1 cellular context compared by ENCODE assay signal in genomic region chr13:95601216-95601615, GRCh38.
TF ChIP-seq lines count a peak whose summit lies in the region.

No MANE protein-coding gene starts in this region.

TF ChIP-seq in endothelial cell of umbilical vein, 7 proteins besides CTCF, POLR2A, EP300 and RAD21:
- TF ChIP-seq EZH2 (IDR thresholded peaks at IDR 0.05; ENCODE audit: borderline replicate concordance, low read depth, low read length, severe bottlenecking) (no peak), MYC (IDR thresholded peaks at IDR 0.05; ENCODE audit: low read depth, low read length) (no peak), FOS (IDR thresholded peaks at IDR 0.05; ENCODE audit: borderline replicate concordance, insufficient read depth, low read length) (no peak), MAX (IDR thresholded peaks at IDR 0.05; ENCODE audit: insufficient read depth, insufficient read length) (no peak), GATA2 (IDR thresholded peaks at IDR 0.05; ENCODE audit: insufficient read depth, insufficient read length, low read depth, low read length) (no peak), JUN (IDR thresholded peaks at IDR 0.05; ENCODE audit: borderline replicate concordance, insufficient read depth, insufficient read length, low read depth) (no peak), POLR2AphosphoS5 (IDR thresholded peaks at IDR 0.05; ENCODE audit: insufficient read depth, low read depth, low read length) (no peak)
